18 cellular contexts compared by ENCODE assay signal in the genomic region with DNA sequence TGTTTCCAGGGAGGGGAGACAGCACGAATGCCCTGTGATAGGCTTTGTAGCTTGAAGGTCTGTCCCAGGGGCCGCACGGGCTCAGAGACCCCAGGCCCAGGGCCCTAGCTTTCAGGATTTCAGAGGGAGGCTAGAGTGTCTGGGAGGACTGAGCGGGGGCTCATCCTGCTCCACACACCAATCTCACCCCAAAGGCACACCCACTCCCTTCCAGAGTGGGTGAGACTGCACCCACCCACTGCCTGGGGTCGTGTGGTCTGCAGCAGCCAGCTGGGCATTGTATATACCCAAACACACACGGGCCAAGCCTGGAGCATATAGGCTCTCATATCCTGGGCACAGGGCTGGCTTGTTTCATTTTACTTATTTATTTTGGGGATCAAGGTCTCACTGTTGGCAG. TPM values are rescaled to one million over a fixed set of nuclear protein-coding genes. Genes with fewer than 3 reads are reported as not detected.
A peak's percentile ranks its signal among the peaks of the same experiment; 100 is the strongest.
DNase-seq lines count a peak whose midpoint lies in the region; ATAC-seq, FAIRE-seq and TF ChIP-seq lines count a peak whose summit lies in the region.
"Had no signal": no experiment of that assay in that cellular context is flagged by ENCODE, and none has a peak within 500 bp of the region (broad histone marks: within the 10 kb centered on the region; RNA-seq: fewer than 3 reads in every experiment).

No MANE protein-coding gene starts in this region.

- CTCF ChIA-PET in HepG2 (lab: Yijun Ruan, JAX; ENCODE audit: low intra/inter-chr PET ratio, low total read pairs) = interaction anchor here (1.2 to 1.4 kb wide), 2 partner anchors 11 to 46 kb away, joined by 3 to 7 read pairs; partner anchors contain the start of gene SLC25A29
- CTCF ChIA-PET in activated CD8-positive, alpha-beta T cell treated with anti-CD3 and anti-CD28 coated beads, Interleukin-2, amount 10 ng/mL, durations not matched to agents 7 days and 5 days (lab: Charles Lee) = interaction anchor here (1.2 kb wide), 1 partner anchor 34 kb away, joined by 3 read pairs; no protein-coding TSS in a partner anchor
- CTCF ChIA-PET in naive thymus-derived CD4-positive, alpha-beta T cell (lab: Charles Lee) = interaction anchor here (0.8 kb wide), 1 partner anchor 27 kb away, joined by 3 read pairs; no protein-coding TSS in a partner anchor

- TF ChIP-seq CTCF in HepG2 (CRISPR knock-in tag; IDR thresholded peaks at IDR 0.05) (no peak), right lobe of liver (IDR thresholded peaks at IDR 0.05) (no peak), upper lobe of right lung (IDR thresholded peaks at IDR 0.05) (no peak)

- no peak; the same call in 2 of the 3 replicates for ATAC-seq in HepG2
- no peak for ATAC-seq in right lobe of liver
- no peak for ATAC-seq in activated CD8-positive, alpha-beta T cell treated with anti-CD3 and anti-CD28 coated beads, Interleukin-2, amount 10 ng/mL, durations not matched to agents 7 days and 5 days
- ATAC-seq in naive thymus-derived CD4-positive, alpha-beta T cell = no peak
- no peak for ATAC-seq in upper lobe of right lung
- ATAC-seq in activated naive CD4-positive, alpha-beta T cell treated with anti-CD3 and anti-CD28 coated beads, Interleukin-2, amount 50 U/mL, for 72 hours = no peak

- H3K4me1 Mint-ChIP-seq in activated CD8-positive, alpha-beta T cell treated with anti-CD3 and anti-CD28 coated beads, Interleukin-2, amount 10 ng/mL, durations not matched to agents 7 days and 5 days (ENCODE audit: low read depth) = peaks cover 8% of the 10 kb centered on the region
- peaks cover 4 to 7% (median 5%) of the 10 kb centered on the region in 7 donors for H3K4me1 Mint-ChIP-seq in naive thymus-derived CD4-positive, alpha-beta T cell

- no peak overlapping the region for H2AFZ ChIP-seq in HepG2 (ENCODE audit: low read length)

- POLR2A ChIA-PET in HepG2 (lab: Yijun Ruan, JAX) = interaction anchor here (1.6 kb wide), 1 partner anchor 13 kb away, joined by 3 read pairs; no protein-coding TSS in a partner anchor
- POLR2A ChIA-PET in activated CD8-positive, alpha-beta T cell treated with anti-CD3 and anti-CD28 coated beads, Interleukin-2, amount 10 ng/mL, durations not matched to agents 7 days and 5 days (lab: Charles Lee) = no interaction called here
- POLR2A ChIA-PET in naive thymus-derived CD4-positive, alpha-beta T cell (lab: Charles Lee) = no interaction called here

- H3K9me3 ChIP-seq in HepG2 (ENCODE audit: low read length) (no peaks in the 10 kb centered on the region), right lobe of liver (no peaks in the 10 kb centered on the region), upper lobe of right lung (no peaks in the 10 kb centered on the region)
- H3K9me3 ChIP-seq in naive thymus-derived CD4-positive, alpha-beta T cell (ENCODE audit: control insufficient read depth in 2 of 3, low read length in 3 of 3) = no peaks in the 10 kb centered on the region
- H3K9me3 ChIP-seq: lower lobe of right lung had no signal

- H3K4me1 ChIP-seq in HepG2 (ENCODE audit: insufficient read depth, low read length) (peaks cover 48% of the 10 kb centered on the region), right lobe of liver (peaks cover 0 to 21% (median 9%) of the 10 kb centered on the region in 4 donors), upper lobe of right lung (peaks cover 3% of the 10 kb centered on the region)
- no peaks in the 10 kb centered on the region for H3K4me1 ChIP-seq in naive thymus-derived CD4-positive, alpha-beta T cell (ENCODE audit: control insufficient read depth in 2 of 2, insufficient read depth in 2 of 2, low read length in 2 of 2)

- peaks cover 1 to 17% of the 10 kb centered on the region in 2 experiments; a peak in 4 of 5 replicates for H3K27me3 ChIP-seq in HepG2 (ENCODE audit: control insufficient read depth in 1 of 2, insufficient read depth in 2 of 2, low read length in 2 of 2)
- H3K27me3 ChIP-seq in right lobe of liver = no peaks in the 10 kb centered on the region
- no peaks in the 10 kb centered on the region for H3K27me3 ChIP-seq in naive thymus-derived CD4-positive, alpha-beta T cell (ENCODE audit: control insufficient read depth in 2 of 2, insufficient read depth in 2 of 2, low read length in 2 of 2)
- no peaks in the 10 kb centered on the region for H3K27me3 ChIP-seq in upper lobe of right lung
- H3K27me3 ChIP-seq: dorsolateral prefrontal cortex had no signal

- WGBS in HepG2 (ENCODE audit: low lambda C conversion rate) = no CpG with 5 or more reads among the region's 6 CpGs
- 20% methylated on average over 1 of the region's 6 CpGs for WGBS in right lobe of liver (ENCODE audit: insufficient coverage, low coverage, low lambda C conversion rate, missing lambda C conversion rate)

- FAIRE-seq in HepG2 (lab: Jason Lieb, UNC) = no peak

- H3K27ac ChIP-seq in HepG2 (ENCODE audit: extremely low read length, insufficient read depth, low read length) = no peak overlapping the region
- H3K27ac ChIP-seq in right lobe of liver = no peak overlapping the region
- no peak overlapping the region for H3K27ac ChIP-seq in naive thymus-derived CD4-positive, alpha-beta T cell (ENCODE audit: low read depth, low read length)
- H3K27ac ChIP-seq in upper lobe of right lung = peak overlapping the region; percentile 63

- H3K4me3 ChIP-seq in HepG2 (replicated peaks in 1 of 3; ENCODE audit: insufficient read depth in 1 of 3, low read depth in 2 of 3, low read length in 3 of 3) (no peak overlapping the region), right lobe of liver (no peak overlapping the region), upper lobe of right lung (no peak overlapping the region)
- no peak overlapping the region for H3K4me3 ChIP-seq in naive thymus-derived CD4-positive, alpha-beta T cell (ENCODE audit: low read length)

- peak overlapping the region; percentile 60; the same call in 1 of the 2 replicates for H3K4me2 ChIP-seq in HepG2 (ENCODE audit: low read depth, low read length)

- no peak for TF ChIP-seq EP300 in HepG2 (IDR thresholded peaks at IDR 0.05; ENCODE audit: low read depth in 2 of 2, low read length in 2 of 2)
- no peak for TF ChIP-seq EP300 in HepG2 (CRISPR knock-in tag; IDR thresholded peaks at IDR 0.05; ENCODE audit: borderline replicate concordance)

- no peaks in the 10 kb centered on the region for H3K36me3 Mint-ChIP-seq in activated CD8-positive, alpha-beta T cell treated with anti-CD3 and anti-CD28 coated beads, Interleukin-2, amount 10 ng/mL, durations not matched to agents 7 days and 5 days (ENCODE audit: low read depth)
- no peaks in the 10 kb centered on the region for H3K36me3 Mint-ChIP-seq in naive thymus-derived CD4-positive, alpha-beta T cell
- no peaks in the 10 kb centered on the region for H3K36me3 Mint-ChIP-seq in activated naive CD4-positive, alpha-beta T cell treated with anti-CD3 and anti-CD28 coated beads, Interleukin-2, amount 50 U/mL, for 72 hours
- H3K36me3 Mint-ChIP-seq: brain had no signal

- BruUV-seq in HepG2 (replicated peaks; lab: Mats Ljungman, UMichigan) = no TSS peak

- H3K79me2 ChIP-seq in HepG2 (ENCODE audit: insufficient read depth, low read length) = no peaks in the 10 kb centered on the region

- intact Hi-C loops in HepG2 (cut with micrococcal nuclease; ENCODE audit: unreplicated experiment) (no loop called here), right lobe of liver (cut with DNase I) (no loop called here), upper lobe of right lung (cut with DNase I) (no loop called here)
- intact Hi-C loops in naive thymus-derived CD4-positive, alpha-beta T cell (cut with micrococcal nuclease) = no loop called here

- H3K4me3 Mint-ChIP-seq in activated CD8-positive, alpha-beta T cell treated with anti-CD3 and anti-CD28 coated beads, Interleukin-2, amount 10 ng/mL, durations not matched to agents 7 days and 5 days = peak overlapping the region; percentile 51
- peak overlapping the region in 7 of 10 donors; percentile 45 to 79 (median 72) for H3K4me3 Mint-ChIP-seq in naive thymus-derived CD4-positive, alpha-beta T cell
- H3K4me3 Mint-ChIP-seq: brain, nephron progenitor cell had no signal

- no peaks in the 10 kb centered on the region for H4K20me1 ChIP-seq in HepG2 (ENCODE audit: insufficient read depth, low read length)

- H3K9me3 Mint-ChIP-seq in activated CD8-positive, alpha-beta T cell treated with anti-CD3 and anti-CD28 coated beads, Interleukin-2, amount 10 ng/mL, durations not matched to agents 7 days and 5 days (ENCODE audit: insufficient read depth) = no peaks in the 10 kb centered on the region
- H3K9me3 Mint-ChIP-seq in naive thymus-derived CD4-positive, alpha-beta T cell = no peaks in the 10 kb centered on the region
- H3K9me3 Mint-ChIP-seq in activated naive CD4-positive, alpha-beta T cell treated with anti-CD3 and anti-CD28 coated beads, Interleukin-2, amount 50 U/mL, for 72 hours = no peaks in the 10 kb centered on the region
- H3K9me3 Mint-ChIP-seq: activated naive CD4-positive, alpha-beta T cell treated with anti-CD3 and anti-CD28 coated beads for 36 hours; nephron progenitor cell had no signal

- H3K27me3 Mint-ChIP-seq in activated CD8-positive, alpha-beta T cell treated with anti-CD3 and anti-CD28 coated beads, Interleukin-2, amount 10 ng/mL, durations not matched to agents 7 days and 5 days (ENCODE audit: low read depth) = peaks cover 10% of the 10 kb centered on the region
- H3K27me3 Mint-ChIP-seq in naive thymus-derived CD4-positive, alpha-beta T cell = peaks cover 0 to 10% (median 0%) of the 10 kb centered on the region in 5 donors

- no peak for TF ChIP-seq POLR2A in HepG2 (IDR thresholded peaks at IDR 0.05; ENCODE audit: insufficient read depth in 1 of 2, low read depth in 2 of 2, low read length in 2 of 2)
- no peak for TF ChIP-seq POLR2A in right lobe of liver (IDR thresholded peaks at IDR 0.05)

- in situ Hi-C loops in HepG2 (cut with HindIII; ENCODE audit: extremely low pct_ligation_motif_present, low pct_unique_long_range_greater_than_20kb) = no loop called here

- H3K36me3 ChIP-seq in HepG2 (replicated peaks in 1 of 2; ENCODE audit: control insufficient read depth in 1 of 2, insufficient read depth in 2 of 2, low read length in 2 of 2) (no peaks in the 10 kb centered on the region), right lobe of liver (no peaks in the 10 kb centered on the region), upper lobe of right lung (no peaks in the 10 kb centered on the region)
- no peaks in the 10 kb centered on the region for H3K36me3 ChIP-seq in naive thymus-derived CD4-positive, alpha-beta T cell (ENCODE audit: control insufficient read depth in 2 of 3, insufficient read depth in 3 of 3, low read length in 3 of 3)
- H3K36me3 ChIP-seq: lower lobe of right lung had no signal

- no peak overlapping the region for H3K9ac ChIP-seq in HepG2 (ENCODE audit: insufficient read depth, low read depth, low read length)

- H3K27ac Mint-ChIP-seq in activated CD8-positive, alpha-beta T cell treated with anti-CD3 and anti-CD28 coated beads, Interleukin-2, amount 10 ng/mL, durations not matched to agents 7 days and 5 days = peak overlapping the region; percentile 66
- no peak overlapping the region for H3K27ac Mint-ChIP-seq in naive thymus-derived CD4-positive, alpha-beta T cell
- H3K27ac Mint-ChIP-seq in activated naive CD4-positive, alpha-beta T cell treated with anti-CD3 and anti-CD28 coated beads, Interleukin-2, amount 50 U/mL, for 72 hours = peak overlapping the region in 1 of 2 donors; percentile 69
- H3K27ac Mint-ChIP-seq: activated naive CD4-positive, alpha-beta T cell treated with anti-CD3 and anti-CD28 coated beads for 36 hours; brain; nephron progenitor cell had no signal

- no peak for TF ChIP-seq RAD21 in HepG2 (CRISPR knock-in tag; IDR thresholded peaks at IDR 0.05)

- DNase-seq in HepG2 (ENCODE audit: low spot score) (no peak), right lobe of liver (no peak), upper lobe of right lung (no peak), NCI-H524 (lab: John Stamatoyannopoulos, UW) (no peak)
- DNase-seq in activated CD8-positive, alpha-beta T cell treated with anti-CD3 and anti-CD28 coated beads, Interleukin-2, amount 10 ng/mL, durations not matched to agents 7 days and 5 days = no peak
- no peak for DNase-seq in naive thymus-derived CD4-positive, alpha-beta T cell
- no peak for DNase-seq in stimulated activated CD4-positive, alpha-beta T cell treated with anti-CD3 and anti-CD28 coated beads, Interleukin-4, amount 100 ng/mL, for 1 hour
- DNase-seq in activated naive CD4-positive, alpha-beta T cell treated with anti-CD3 and anti-CD28 coated beads, Interleukin-2, amount 50 U/mL, for 72 hours (ENCODE audit: low spot score in 2 of 2) = no peak
- DNase-seq: COR-L47, NCI-H510A treated with DMSO at 0.1 percent for 48 hours, SHP77 treated with DMSO at 0.1 percent for 48 hours had no signal

RNA-seq across cellular contexts. Expression of gene SLC25A47, which starts 5.8 kb away (rescaled TPM):
- total RNA-seq in HepG2 (2016; rRNA removed; fragmentation: Illumina TruSeq; extraction: Trizol) (0.87 and 1.0 TPM in 2 replicates), right lobe of liver (100 to 1,000 TPM in 4 of 6 experiments, 10 to 100 TPM in 2; 74.8 to 378 (median 229) TPM), upper lobe of right lung (not detected)
- 0.71 and 1.5 TPM in 2 replicates for total RNA-seq in HepG2 (2016; cell fraction: cytosol; rRNA removed; fragmentation: Illumina TruSeq; extraction: Trizol; ENCODE audit: low read depth)
- 0.88 and 0.95 TPM in 2 replicates for total RNA-seq in HepG2 (2016; cell fraction: insoluble cytoplasmic fraction; rRNA removed; fragmentation: Illumina TruSeq; extraction: Trizol)
- total RNA-seq in HepG2 (2016; cell fraction: membrane; rRNA removed; fragmentation: Illumina TruSeq; extraction: Trizol) = 0.53 and 1.1 TPM in 2 replicates
- 0.47 and 0.65 TPM in 2 replicates for total RNA-seq in HepG2 (2016; cell fraction: nucleus; rRNA removed; fragmentation: Illumina TruSeq; extraction: Trizol)
- polyA plus RNA-seq in HepG2 (2011; rRNA removed) = 1.7 and 7.6 TPM in 2 replicates
- 3.2 and 4.5 TPM in 2 replicates for polyA plus RNA-seq in HepG2 (2011; cell fraction: cytosol; rRNA removed)
- polyA plus RNA-seq in HepG2 (2011; cell fraction: nucleus; rRNA removed) = 4.2 and 9.5 TPM in 2 replicates
- 6.6 and 11.5 TPM in 2 replicates for polyA plus RNA-seq in HepG2 (2012)
- polyA plus RNA-seq in HepG2 (2016; cell fraction: cytosol; fragmentation: Illumina TruSeq; extraction: Trizol; ENCODE audit: low read depth) = 0.17 and 0.24 TPM in 2 replicates
- 0.51 and 0.54 TPM in 2 replicates for polyA plus RNA-seq in HepG2 (2016; cell fraction: insoluble cytoplasmic fraction; fragmentation: Illumina TruSeq; extraction: Trizol; ENCODE audit: low read depth)
- 0.41 and 0.42 TPM in 2 replicates for polyA plus RNA-seq in HepG2 (2016; cell fraction: membrane; fragmentation: Illumina TruSeq; extraction: Trizol; ENCODE audit: low read depth)
- polyA plus RNA-seq in HepG2 (2016; cell fraction: nucleus; fragmentation: Illumina TruSeq; extraction: Trizol; ENCODE audit: insufficient read depth, low read depth) = 0.53 and 0.61 TPM in 2 replicates
- 4.3 TPM in 1 of 2 replicates, not detected in the other for polyA minus RNA-seq in HepG2 (2011; rRNA and poly(A)+ RNA removed; ENCODE audit: low replicate concordance)
- polyA minus RNA-seq in HepG2 (2011; cell fraction: cytosol; rRNA and poly(A)+ RNA removed) = 2.3 and 3.1 TPM in 2 replicates
- polyA minus RNA-seq in HepG2 (2011; cell fraction: nucleus; rRNA and poly(A)+ RNA removed) = 0.52 and 1.5 TPM in 2 replicates
- not detected for total RNA-seq in activated CD8-positive, alpha-beta T cell treated with anti-CD3 and anti-CD28 coated beads, Interleukin-2, amount 10 ng/mL, durations not matched to agents 7 days and 5 days
- total RNA-seq in naive thymus-derived CD4-positive, alpha-beta T cell = not detected
- polyA plus RNA-seq in naive thymus-derived CD4-positive, alpha-beta T cell = not detected
- total RNA-seq in activated naive CD4-positive, alpha-beta T cell treated with anti-CD3 and anti-CD28 coated beads, Interleukin-2, amount 50 U/mL, for 72 hours = under 1 TPM in 1 of 2 donors, not detected in 1; 0.23 TPM
- total RNA-seq: activated naive CD4-positive, alpha-beta T cell treated with anti-CD3 and anti-CD28 coated beads for 36 hours; lower lobe of right lung; renal cortical epithelial cell had no signal
- polyA plus RNA-seq: AG04450 had no signal

RNA-seq across cellular contexts. Expression of gene SLC25A29, which starts 11.1 kb away (rescaled TPM):
- total RNA-seq in HepG2 (2016; rRNA removed; fragmentation: Illumina TruSeq; extraction: Trizol) = 9.6 and 17.2 TPM in 2 replicates
- 2.4 and 2.6 TPM in 2 replicates for total RNA-seq in HepG2 (2016; cell fraction: cytosol; rRNA removed; fragmentation: Illumina TruSeq; extraction: Trizol; ENCODE audit: low read depth)
- total RNA-seq in HepG2 (2016; cell fraction: insoluble cytoplasmic fraction; rRNA removed; fragmentation: Illumina TruSeq; extraction: Trizol) = 9.5 and 17.7 TPM in 2 replicates
- total RNA-seq in HepG2 (2016; cell fraction: membrane; rRNA removed; fragmentation: Illumina TruSeq; extraction: Trizol) = 6.9 and 7.4 TPM in 2 replicates
- 15.9 and 18.2 TPM in 2 replicates for total RNA-seq in HepG2 (2016; cell fraction: nucleus; rRNA removed; fragmentation: Illumina TruSeq; extraction: Trizol)
- 12.2 and 16.1 TPM in 2 replicates for polyA plus RNA-seq in HepG2 (2011; rRNA removed)
- polyA plus RNA-seq in HepG2 (2011; cell fraction: cytosol; rRNA removed) = 6.9 and 11.5 TPM in 2 replicates
- polyA plus RNA-seq in HepG2 (2011; cell fraction: nucleus; rRNA removed) = 98.4 and 122 TPM in 2 replicates
- 6.9 and 8.5 TPM in 2 replicates for polyA plus RNA-seq in HepG2 (2012)
- polyA plus RNA-seq in HepG2 (2016; cell fraction: cytosol; fragmentation: Illumina TruSeq; extraction: Trizol; ENCODE audit: low read depth) = 1.4 and 1.6 TPM in 2 replicates
- 8.9 and 9.4 TPM in 2 replicates for polyA plus RNA-seq in HepG2 (2016; cell fraction: insoluble cytoplasmic fraction; fragmentation: Illumina TruSeq; extraction: Trizol; ENCODE audit: low read depth)
- 3.8 and 4.2 TPM in 2 replicates for polyA plus RNA-seq in HepG2 (2016; cell fraction: membrane; fragmentation: Illumina TruSeq; extraction: Trizol; ENCODE audit: low read depth)
- 47.1 and 52.2 TPM in 2 replicates for polyA plus RNA-seq in HepG2 (2016; cell fraction: nucleus; fragmentation: Illumina TruSeq; extraction: Trizol; ENCODE audit: insufficient read depth, low read depth)
- 9.4 and 18.9 TPM in 2 replicates for polyA minus RNA-seq in HepG2 (2011; rRNA and poly(A)+ RNA removed; ENCODE audit: low replicate concordance)
- 4.6 and 8.4 TPM in 2 replicates for polyA minus RNA-seq in HepG2 (2011; cell fraction: cytosol; rRNA and poly(A)+ RNA removed)
- 9.1 and 11.2 TPM in 2 replicates for polyA minus RNA-seq in HepG2 (2011; cell fraction: nucleus; rRNA and poly(A)+ RNA removed)
- total RNA-seq in right lobe of liver = 10 to 100 TPM; 14.1 to 30.3 (median 18.2) TPM
- 10 to 100 TPM; 29.7 to 29.9 TPM for total RNA-seq in activated CD8-positive, alpha-beta T cell treated with anti-CD3 and anti-CD28 coated beads, Interleukin-2, amount 10 ng/mL, durations not matched to agents 7 days and 5 days
- total RNA-seq in naive thymus-derived CD4-positive, alpha-beta T cell = 10 to 100 TPM in 3 of 5 experiments, 1 to 10 TPM in 2; 5.9 to 25.6 (median 10.4) TPM
- 1 to 10 TPM in 1 of 2 donors, under 1 TPM in 1; 0.38 to 5.3 TPM for polyA plus RNA-seq in naive thymus-derived CD4-positive, alpha-beta T cell
- total RNA-seq in upper lobe of right lung = 104 TPM
- 1 to 10 TPM; 8.5 to 8.9 TPM for total RNA-seq in activated naive CD4-positive, alpha-beta T cell treated with anti-CD3 and anti-CD28 coated beads, Interleukin-2, amount 50 U/mL, for 72 hours

RNA-seq across cellular contexts. Expression of gene WDR25, which starts 58.9 kb away (rescaled TPM):
- total RNA-seq in HepG2 (2016; rRNA removed; fragmentation: Illumina TruSeq; extraction: Trizol) = 4.2 and 4.6 TPM in 2 replicates
- 4.4 and 4.8 TPM in 2 replicates for total RNA-seq in HepG2 (2016; cell fraction: cytosol; rRNA removed; fragmentation: Illumina TruSeq; extraction: Trizol; ENCODE audit: low read depth)
- 3.9 and 4.2 TPM in 2 replicates for total RNA-seq in HepG2 (2016; cell fraction: insoluble cytoplasmic fraction; rRNA removed; fragmentation: Illumina TruSeq; extraction: Trizol)
- total RNA-seq in HepG2 (2016; cell fraction: membrane; rRNA removed; fragmentation: Illumina TruSeq; extraction: Trizol) = 3.5 and 3.9 TPM in 2 replicates
- 2.5 and 2.6 TPM in 2 replicates for total RNA-seq in HepG2 (2016; cell fraction: nucleus; rRNA removed; fragmentation: Illumina TruSeq; extraction: Trizol)
- polyA plus RNA-seq in HepG2 (2011; rRNA removed) = 2.4 and 2.7 TPM in 2 replicates
- polyA plus RNA-seq in HepG2 (2011; cell fraction: cytosol; rRNA removed) = 1.7 and 2.6 TPM in 2 replicates
- 2.3 and 2.6 TPM in 2 replicates for polyA plus RNA-seq in HepG2 (2011; cell fraction: nucleus; rRNA removed)
- 1.7 TPM in 2 replicates for polyA plus RNA-seq in HepG2 (2012)
- polyA plus RNA-seq in HepG2 (2016; cell fraction: cytosol; fragmentation: Illumina TruSeq; extraction: Trizol; ENCODE audit: low read depth) = 1.4 and 2.7 TPM in 2 replicates
- polyA plus RNA-seq in HepG2 (2016; cell fraction: insoluble cytoplasmic fraction; fragmentation: Illumina TruSeq; extraction: Trizol; ENCODE audit: low read depth) = 4.5 and 5.6 TPM in 2 replicates
- polyA plus RNA-seq in HepG2 (2016; cell fraction: membrane; fragmentation: Illumina TruSeq; extraction: Trizol; ENCODE audit: low read depth) = 1.9 and 2.2 TPM in 2 replicates
- polyA plus RNA-seq in HepG2 (2016; cell fraction: nucleus; fragmentation: Illumina TruSeq; extraction: Trizol; ENCODE audit: insufficient read depth, low read depth) = 3.1 and 4.3 TPM in 2 replicates
- polyA minus RNA-seq in HepG2 (2011; rRNA and poly(A)+ RNA removed; ENCODE audit: low replicate concordance) = 6.6 and 21.3 TPM in 2 replicates
- polyA minus RNA-seq in HepG2 (2011; cell fraction: cytosol; rRNA and poly(A)+ RNA removed) = 2.1 and 2.2 TPM in 2 replicates
- polyA minus RNA-seq in HepG2 (2011; cell fraction: nucleus; rRNA and poly(A)+ RNA removed) = 3.7 and 5.2 TPM in 2 replicates
- 1 to 10 TPM; 3.5 to 8.2 (median 4.5) TPM for total RNA-seq in right lobe of liver
- 1 to 10 TPM; 7.2 to 7.9 TPM for total RNA-seq in activated CD8-positive, alpha-beta T cell treated with anti-CD3 and anti-CD28 coated beads, Interleukin-2, amount 10 ng/mL, durations not matched to agents 7 days and 5 days
- 10 to 100 TPM in 1 of 5 experiments, 1 to 10 TPM in 4; 5.4 to 11.6 (median 6.6) TPM for total RNA-seq in naive thymus-derived CD4-positive, alpha-beta T cell
- polyA plus RNA-seq in naive thymus-derived CD4-positive, alpha-beta T cell = 10 to 100 TPM; 12.2 to 18.1 TPM
- 7.9 TPM for total RNA-seq in upper lobe of right lung
- 1 to 10 TPM; 3.6 to 7.4 TPM for total RNA-seq in activated naive CD4-positive, alpha-beta T cell treated with anti-CD3 and anti-CD28 coated beads, Interleukin-2, amount 50 U/mL, for 72 hours

Comparison
In these comparisons a context has a peak if more than half of its experiments do, and no peak if none do; other contexts are left out.
1. RNA of gene SLC25A47, which starts 5.8 kb away (total RNA-seq): 74.8 to 378 TPM in right lobe of liver; 0.47 to 1.5 TPM in HepG2, 0.23 TPM in activated naive CD4-positive, alpha-beta T cell treated with anti-CD3 and anti-CD28 coated beads, Interleukin-2, amount 50 U/mL, for 72 hours, not detected in activated CD8-positive, alpha-beta T cell treated with anti-CD3 and anti-CD28 coated beads, Interleukin-2, amount 10 ng/mL, durations not matched to agents 7 days and 5 days, not detected in naive thymus-derived CD4-positive, alpha-beta T cell and not detected in upper lobe of right lung (single experiment); every median in the first group is over 10 times any median in the second.